In the genomic region with DNA sequence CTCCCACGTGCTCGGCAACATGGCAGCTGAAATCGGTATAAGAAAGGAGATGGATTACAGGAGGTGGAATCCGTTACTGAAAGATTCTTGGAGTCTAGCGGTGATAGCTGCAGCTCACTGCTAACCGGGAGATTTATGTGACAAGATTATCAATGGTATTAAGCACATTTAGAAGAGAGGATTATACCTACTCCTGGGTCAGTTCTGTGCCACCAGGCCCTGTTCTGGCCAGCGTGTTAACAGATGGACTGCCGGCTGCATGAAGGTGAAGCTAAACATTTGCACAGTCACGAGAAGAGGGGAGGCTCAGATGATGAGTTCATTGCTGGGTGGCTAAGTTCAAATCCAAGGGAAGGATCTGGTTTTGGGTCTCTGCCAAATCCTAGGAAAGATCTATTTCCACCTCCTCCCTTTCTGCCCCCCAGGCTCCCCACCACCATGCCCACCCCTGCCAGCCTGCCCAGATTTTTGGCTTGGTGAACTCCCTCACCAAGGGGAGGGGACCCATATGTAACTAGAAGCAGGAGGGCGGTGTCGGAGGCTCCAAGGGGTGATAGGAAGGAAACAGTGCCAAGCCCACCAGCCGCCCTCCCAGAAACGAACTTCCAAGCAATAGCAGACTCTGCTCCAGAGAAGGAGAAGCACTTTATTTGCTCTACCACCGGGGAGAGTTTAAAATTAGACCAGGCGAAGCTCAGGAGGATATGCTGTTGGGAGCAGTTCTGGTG, we compare ENCODE assay signal across 18 cellular contexts.
DNase-seq lines count a peak whose midpoint lies in the region; ATAC-seq, FAIRE-seq and TF ChIP-seq lines count a peak whose summit lies in the region.
"Had no signal": no experiment of that assay in that cellular context is flagged by ENCODE, and none has a peak within 500 bp of the region (broad histone marks: within the 10 kb centered on the region; RNA-seq: fewer than 3 reads in every experiment).

No MANE protein-coding gene starts in this region.

- H3K4me3 ChIP-seq in heart right ventricle, result no peak overlapping the region
- no peak overlapping the region for H3K4me3 ChIP-seq in K562
- H3K4me3 ChIP-seq: A549, upper lobe of left lung had no signal

- H3K27ac Mint-ChIP-seq in nephron progenitor cell, result peak overlapping the region; percentile 50
- no peak overlapping the region for H3K27ac Mint-ChIP-seq in activated CD4-positive, alpha-beta memory T cell treated with anti-CD3 and anti-CD28 coated beads for 36 hours
- H3K27ac Mint-ChIP-seq in osteocyte (ENCODE audit: unreplicated experiment), result no peak overlapping the region
- H3K27ac Mint-ChIP-seq: activated CD4-positive, alpha-beta T cell treated with anti-CD3 and anti-CD28 coated beads for 36 hours; naive B cell; T-helper 17 cell had no signal

- CTCF ChIA-PET in K562 (lab: Yijun Ruan, JAX; ENCODE audit: low intra/inter-chr PET ratio), result no interaction called here
- CTCF ChIA-PET in activated CD4-positive, alpha-beta memory T cell treated with anti-CD3 and anti-CD28 coated beads for 36 hours (lab: Charles Lee), result no interaction called here

- H3K9me3 ChIP-seq in heart right ventricle (no peaks in the 10 kb centered on the region), K562 (replicated peaks; ENCODE audit: control insufficient read depth, insufficient read depth, low read depth, low read length) (no peaks in the 10 kb centered on the region)
- H3K9me3 ChIP-seq: A549, upper lobe of left lung had no signal

- no peak for TF ChIP-seq RAD21 in K562 (CRISPR knock-in tag; conservative IDR thresholded peaks at IDR 0.05 in 1 of 2, IDR thresholded peaks at IDR 0.05 in 1 of 2)

- H3K27me3 ChIP-seq in heart right ventricle (no peaks in the 10 kb centered on the region), K562 (ENCODE audit: control insufficient read depth in 2 of 2, insufficient read depth in 2 of 2, low read length in 2 of 2) (peaks cover 58 to 72% of the 10 kb centered on the region in 2 experiments)
- H3K27me3 ChIP-seq: upper lobe of left lung had no signal

- intact Hi-C loops in Right ventricle myocardium superior (cut with DNase I), result no loop called here
- intact Hi-C loops in heart right ventricle (cut with DNase I), result no loop called here
- intact Hi-C loops in K562 (cut with micrococcal nuclease), result no loop called here
- intact Hi-C loops in activated CD4-positive, alpha-beta memory T cell treated with anti-CD3 and anti-CD28 coated beads for 36 hours (cut with micrococcal nuclease), result no loop called here

- peak overlapping the region; percentile 10 for H3K4me3 Mint-ChIP-seq in nephron progenitor cell
- H3K4me3 Mint-ChIP-seq in activated CD4-positive, alpha-beta memory T cell treated with anti-CD3 and anti-CD28 coated beads for 36 hours, result no peak overlapping the region
- H3K4me3 Mint-ChIP-seq in osteocyte (ENCODE audit: unreplicated experiment), result no peak overlapping the region
- H3K4me3 Mint-ChIP-seq: activated CD4-positive, alpha-beta T cell treated with anti-CD3 and anti-CD28 coated beads for 36 hours; naive B cell; T-helper 17 cell had no signal

- TF ChIP-seq POLR2A in K562 (conservative IDR thresholded peaks at IDR 0.05), result no peak

- H3K27me3 Mint-ChIP-seq in nephron progenitor cell (ENCODE audit: low read depth, poor library complexity) (peaks cover 3% of the 10 kb centered on the region), osteocyte (ENCODE audit: unreplicated experiment) (no peaks in the 10 kb centered on the region)
- no peaks in the 10 kb centered on the region for H3K27me3 Mint-ChIP-seq in activated CD4-positive, alpha-beta memory T cell treated with anti-CD3 and anti-CD28 coated beads for 36 hours
- H3K27me3 Mint-ChIP-seq: activated CD4-positive, alpha-beta T cell treated with anti-CD3 and anti-CD28 coated beads for 36 hours had no signal

- H3K4me1 Mint-ChIP-seq in nephron progenitor cell, result peaks cover 72% of the 10 kb centered on the region
- no peaks in the 10 kb centered on the region for H3K4me1 Mint-ChIP-seq in activated CD4-positive, alpha-beta memory T cell treated with anti-CD3 and anti-CD28 coated beads for 36 hours (ENCODE audit: low read depth)
- peaks cover 14% of the 10 kb centered on the region for H3K4me1 Mint-ChIP-seq in osteocyte (ENCODE audit: unreplicated experiment)
- H3K4me1 Mint-ChIP-seq: activated CD4-positive, alpha-beta T cell treated with anti-CD3 and anti-CD28 coated beads for 36 hours; naive B cell; T-helper 17 cell had no signal

- TF ChIP-seq EP300 in K562 (IDR thresholded peaks at IDR 0.05; ENCODE audit: low read length), result no peak

- ATAC-seq in Right ventricle myocardium superior (ENCODE audit: poor library complexity), result no peak
- no peak for ATAC-seq in heart right ventricle
- no peak for ATAC-seq in K562
- ATAC-seq: A549; activated CD4-positive, alpha-beta T cell treated with anti-CD3 and anti-CD28 coated beads for 36 hours; left lobe of liver; T-helper 17 cell had no signal

- DNase-seq in Right ventricle myocardium superior, result peak; percentile 16
- no peak for DNase-seq in heart right ventricle
- no peak for DNase-seq in K562 (ENCODE audit: extremely low read depth in 1 of 4, low spot score in 3 of 4)
- no peak for DNase-seq in nephron progenitor cell
- DNase-seq in activated CD4-positive, alpha-beta memory T cell treated with anti-CD3 and anti-CD28 coated beads for 36 hours, result no peak
- DNase-seq in osteocyte (ENCODE audit: extremely low spot score, unreplicated experiment), result no peak
- no peak for DNase-seq in activated CD4-positive, alpha-beta T cell treated with anti-CD3 and anti-CD28 coated beads for 1 hour
- no peak for DNase-seq in retina
- DNase-seq: activated CD4-positive, alpha-beta T cell treated with anti-CD3 and anti-CD28 coated beads for 36 hours; activated T-cell treated with anti-CD3 and anti-CD28 coated beads, Interleukin-2, amount 50 U/mL, for 1 hour; naive B cell; NCI-H748 treated with DMSO at 0.1 percent for 48 hours; stimulated activated CD4-positive, alpha-beta T cell treated with anti-CD3 and anti-CD28 coated beads, Interleukin-1b, Interleukin-23, amount 100 ng/mL, for 48 hours; T-helper 17 cell; upper lobe of left lung had no signal

- POLR2A ChIA-PET in K562 (lab: Yijun Ruan, JAX), result interaction anchor here (0.6 kb wide), 1 partner anchor 265 kb away, joined by 3 read pairs; no protein-coding TSS in a partner anchor
- POLR2A ChIA-PET in activated CD4-positive, alpha-beta memory T cell treated with anti-CD3 and anti-CD28 coated beads for 36 hours (lab: Charles Lee), result no interaction called here

- in situ Hi-C loops in K562 (cut with MboI), result no loop called here

- H3K36me3 ChIP-seq in heart right ventricle (no peaks in the 10 kb centered on the region), K562 (ENCODE audit: control insufficient read depth, insufficient read depth, low read length) (no peaks in the 10 kb centered on the region)
- H3K36me3 ChIP-seq: upper lobe of left lung had no signal

- H3K4me1 ChIP-seq in heart right ventricle, result peaks cover 3 to 22% (median 16%) of the 10 kb centered on the region in 9 donors
- H3K4me1 ChIP-seq in K562 (replicated peaks in 1 of 2; ENCODE audit: control insufficient read depth in 2 of 2, insufficient read depth in 2 of 2, low read length in 2 of 2), result no peaks in the 10 kb centered on the region
- H3K4me1 ChIP-seq: A549, upper lobe of left lung had no signal

- H3K27ac ChIP-seq in heart right ventricle (no peak overlapping the region), K562 (ENCODE audit: extremely low read depth, low read depth, low read length) (no peak overlapping the region)
- H3K27ac ChIP-seq: A549, RWPE1, upper lobe of left lung had no signal

- H3K9me1 ChIP-seq in K562 (ENCODE audit: control insufficient read depth, insufficient read depth, low read length), result no peaks in the 10 kb centered on the region

- H3K9me3 Mint-ChIP-seq in nephron progenitor cell (no peaks in the 10 kb centered on the region), osteocyte (ENCODE audit: unreplicated experiment) (no peaks in the 10 kb centered on the region)
- no peaks in the 10 kb centered on the region for H3K9me3 Mint-ChIP-seq in activated CD4-positive, alpha-beta memory T cell treated with anti-CD3 and anti-CD28 coated beads for 36 hours
- H3K9me3 Mint-ChIP-seq: naive B cell had no signal

- 79 to 82% methylated on average over 15 of the region's 15 CpGs for WGBS in heart right ventricle, 2 donors
- 2% methylated on average over 13 of the region's 15 CpGs for WGBS in K562 (ENCODE audit: insufficient coverage, low coverage, missing lambda C conversion rate)

- H3K36me3 Mint-ChIP-seq in nephron progenitor cell (ENCODE audit: low read depth), result no peaks in the 10 kb centered on the region
- H3K36me3 Mint-ChIP-seq in activated CD4-positive, alpha-beta memory T cell treated with anti-CD3 and anti-CD28 coated beads for 36 hours, result no peaks in the 10 kb centered on the region
- no peaks in the 10 kb centered on the region for H3K36me3 Mint-ChIP-seq in osteocyte (ENCODE audit: unreplicated experiment)
- H3K36me3 Mint-ChIP-seq: naive B cell had no signal

- no TSS peak for BruUV-seq in K562 (replicated peaks; lab: Mats Ljungman, UMichigan)

- H2AFZ ChIP-seq in K562 (ENCODE audit: low read depth, low read length), result no peak overlapping the region

- 0 out of 2 replicates have a peak, but pooled peaks cover 4% of the 10 kb centered on the region for H4K20me1 ChIP-seq in K562 (replicated peaks; ENCODE audit: control insufficient read depth, insufficient read depth, low read length)

- H3K9ac ChIP-seq in K562 (ENCODE audit: insufficient read depth in 1 of 2, low read depth in 2 of 2, low read length in 2 of 2), result no peak overlapping the region

- no peaks in the 10 kb centered on the region for H3K79me2 ChIP-seq in K562 (ENCODE audit: control insufficient read depth, insufficient read depth, low read length)

- no peak overlapping the region for H3K4me2 ChIP-seq in K562 (ENCODE audit: insufficient read depth, low read length)
- H3K4me2 ChIP-seq: A549 had no signal

- no peak for TF ChIP-seq CTCF in heart right ventricle (IDR thresholded peaks at IDR 0.05)
- no peak for TF ChIP-seq CTCF in K562 (IDR thresholded peaks at IDR 0.05 in 2 of 3, conservative IDR thresholded peaks at IDR 0.05 in 1 of 3; ENCODE audit: insufficient read depth in 2 of 3, low read depth in 1 of 3, low read length in 3 of 3)
- no peak for TF ChIP-seq CTCF in nephron progenitor cell (IDR thresholded peaks at IDR 0.05)
- no peak for TF ChIP-seq CTCF in osteocyte (IDR thresholded peaks at IDR 0.05)

- FAIRE-seq in K562 (lab: Jason Lieb, UNC), result no peak
- FAIRE-seq: A549 had no signal

TF ChIP-seq in K562, 482 proteins besides CTCF, POLR2A, EP300 and RAD21:
- TF ChIP-seq RNF2 (IDR thresholded peaks at IDR 0.05), result no peak
- TF ChIP-seq ZNF436 (CRISPR knock-in tag; IDR thresholded peaks at IDR 0.05), result no peak
- TF ChIP-seq DPF2 (IDR thresholded peaks at IDR 0.05), result no peak
- TF ChIP-seq MYNN (IDR thresholded peaks at IDR 0.05), result no peak
- TF ChIP-seq MYNN (CRISPR knock-in tag; IDR thresholded peaks at IDR 0.05), result no peak
- TF ChIP-seq CBFA2T3 (IDR thresholded peaks at IDR 0.05), result no peak
- no peak for TF ChIP-seq CBX3 (IDR thresholded peaks at IDR 0.05; ENCODE audit: borderline replicate concordance in 1 of 2, low read length in 2 of 2)
- TF ChIP-seq TEAD1 (CRISPR knock-in tag; IDR thresholded peaks at IDR 0.05), result no peak
- TF ChIP-seq XRCC3 (IDR thresholded peaks at IDR 0.05), result no peak
- peak; percentile 26; the same call in 1 of the 2 replicates for TF ChIP-seq NFIC (IDR thresholded peaks at IDR 0.05)
